ENCODE assay signal across 8 cellular contexts in the genomic region with DNA sequence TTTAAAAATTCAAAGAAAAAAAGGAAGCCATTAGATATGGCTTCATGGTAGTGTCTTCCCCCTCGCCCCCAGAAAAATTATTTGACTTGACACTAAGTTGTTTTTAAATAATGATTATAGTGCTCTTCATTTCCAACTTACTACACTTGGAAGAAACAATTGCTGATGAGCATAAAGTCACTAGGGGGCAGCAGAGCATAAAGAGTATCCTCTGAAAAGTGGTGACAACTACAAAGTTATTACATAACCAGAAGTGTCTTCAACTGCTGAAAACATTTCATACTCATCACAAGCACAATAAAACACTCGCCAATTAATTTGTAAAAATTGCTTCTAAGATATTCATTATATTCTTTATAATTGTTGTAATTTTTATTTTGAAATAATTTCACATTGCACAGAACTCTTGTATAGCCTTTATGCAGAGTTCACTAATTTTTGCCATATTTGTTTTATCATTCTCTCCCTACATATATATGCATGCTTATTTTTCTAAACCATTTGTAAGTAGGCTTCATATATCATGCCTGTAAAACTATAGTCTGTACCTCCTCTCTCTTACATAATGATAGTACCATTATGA. TPM values are rescaled to one million over a fixed set of nuclear protein-coding genes. Genes with fewer than 3 reads are reported as not detected.
DNase-seq lines count a peak whose midpoint lies in the region; ATAC-seq and TF ChIP-seq lines count a peak whose summit lies in the region.

No MANE protein-coding gene starts in this region.

- H3K9me3 Mint-ChIP-seq in natural killer cell: no peaks in the 10 kb centered on the region

- TF ChIP-seq CTCF in natural killer cell (IDR thresholded peaks at IDR 0.05): peak; percentile 95
- peak; percentile 77 for TF ChIP-seq CTCF in thoracic aorta (IDR thresholded peaks at IDR 0.05)

- no peaks in the 10 kb centered on the region for H3K27me3 Mint-ChIP-seq in natural killer cell (ENCODE audit: low read depth in 2 of 2)

- H3K27ac ChIP-seq in thoracic aorta: no peak overlapping the region

- H3K27ac Mint-ChIP-seq in natural killer cell: no peak overlapping the region

- H3K36me3 ChIP-seq in thoracic aorta: no peaks in the 10 kb centered on the region

- H3K36me3 Mint-ChIP-seq in natural killer cell: no peaks in the 10 kb centered on the region

- ATAC-seq in HG03460 (IDR thresholded peaks at IDR 0.05; ENCODE audit: unreplicated experiment): peak; percentile 64
- peak; percentile 63 for ATAC-seq in esophagus mucosa
- ATAC-seq in natural killer cell: peak; percentile 61 to 74 (median 62)
- no peak for ATAC-seq in thoracic aorta (ENCODE audit: insufficient number of reproducible peaks, low FRiP score, low read depth)

- no peaks in the 10 kb centered on the region for H3K4me1 ChIP-seq in thoracic aorta (ENCODE audit: control insufficient read depth in 1 of 2, low read depth in 2 of 2)

- intact Hi-C loops in natural killer cell (cut with micrococcal nuclease): loop anchor here (1.0 kb wide), 1 partner anchor 88 kb away; no protein-coding TSS in a partner anchor

- no peak overlapping the region for H3K4me3 ChIP-seq in thoracic aorta

- peak; percentile 4 to 65 for DNase-seq in activated CD4-positive, alpha-beta T cell treated with anti-CD3 and anti-CD28 coated beads for 24 hours (ENCODE audit: low read depth in 2 of 2)
- DNase-seq in activated CD4-positive, alpha-beta T cell treated with anti-CD3 and anti-CD28 coated beads for 1 hour: no peak
- DNase-seq in NCI-H748 (lab: John Stamatoyannopoulos, UW; ENCODE audit: unreplicated experiment) (peak; percentile 50), natural killer cell (no peak), thoracic aorta (ENCODE audit: low spot score) (peak; percentile 9)
- peak; percentile 17 to 38 for DNase-seq in activated CD4-positive, alpha-beta T cell treated with anti-CD3 and anti-CD28 coated beads, Interleukin-2, amount 50 U/mL, for 48 hours

- H3K4me3 Mint-ChIP-seq in natural killer cell: no peak overlapping the region

- H3K4me1 Mint-ChIP-seq in natural killer cell: no peaks in the 10 kb centered on the region

- no peaks in the 10 kb centered on the region for H3K9me3 ChIP-seq in thoracic aorta

- H3K27me3 ChIP-seq in thoracic aorta (replicated peaks; ENCODE audit: insufficient read depth): no peaks in the 10 kb centered on the region

RNA-seq across cellular contexts. Expression of gene EXOC6B, which starts 54.9 kb away (rescaled TPM):
- 31.6 TPM for total RNA-seq in esophagus mucosa
- total RNA-seq in natural killer cell: 10 to 100 TPM; 16.6 to 17.2 (median 17.1) TPM
- 10 to 100 TPM; 29.6 to 44.5 TPM for total RNA-seq in thoracic aorta

Comparison
In these comparisons a context has a peak if more than half of its experiments do, and no peak if none do; other contexts are left out.
1. DNase-seq: peak in activated CD4-positive, alpha-beta T cell treated with anti-CD3 and anti-CD28 coated beads for 24 hours (2 of 2), NCI-H748 (single experiment), activated CD4-positive, alpha-beta T cell treated with anti-CD3 and anti-CD28 coated beads, Interleukin-2, amount 50 U/mL, for 48 hours (2 of 2) and thoracic aorta (single experiment); none in activated CD4-positive, alpha-beta T cell treated with anti-CD3 and anti-CD28 coated beads for 1 hour (single experiment) and natural killer cell (single experiment).